ENCODE assay signal across 19 cellular contexts in genomic region chr19:1291761-1292418, GRCh38. TPM values are rescaled to one million over a fixed set of nuclear protein-coding genes. Genes with fewer than 3 reads are reported as not detected.
DNase-seq lines count a peak whose midpoint lies in the region; ATAC-seq and TF ChIP-seq lines count a peak whose summit lies in the region.
"Had no signal": no experiment of that assay in that cellular context is flagged by ENCODE, and none has a peak within 500 bp of the region (broad histone marks: within the 10 kb centered on the region; RNA-seq: fewer than 3 reads in every experiment).

No MANE protein-coding gene starts in this region.

- TF ChIP-seq CTCF in GM10266 (IDR thresholded peaks at IDR 0.05; ENCODE audit: control insufficient read depth, insufficient read depth, low read depth, missing control alignments) (no peak), omental fat pad (IDR thresholded peaks at IDR 0.05) (no peak)

- ATAC-seq in stimulated activated naive B cell treated with anti-CD40 and anti-IgM and Interleukin-4, amounts not matched to agents 10 μg/mL and 1 μg/mL and 100 μg/mL, for 72 hours (replicated peaks) = peak in 1 of 2 donors; percentile 31
- no peak for ATAC-seq in omental fat pad (ENCODE audit: low FRiP score)
- ATAC-seq: activated CD4-positive, CD25-positive, alpha-beta regulatory T cell treated with anti-CD3 and anti-CD28 coated beads, Interleukin-2, amount 50 U/mL, for 24 hours; heart right ventricle; right cardiac atrium; stimulated activated effector memory CD8-positive, alpha-beta T cell treated with anti-CD3 and anti-CD28 coated beads, Interleukin-12 subunit alpha, Interleukin-12 subunit beta, amount 100 ng/mL, for 72 hours had no signal

- peaks cover 5 to 7% (median 6%) of the 10 kb centered on the region in 3 donors for H3K4me1 Mint-ChIP-seq in IgD-negative memory B cell
- peaks cover 6 to 21% of the 10 kb centered on the region in 2 donors for H3K4me1 Mint-ChIP-seq in stimulated activated naive B cell treated with anti-CD40 and anti-IgM and Interleukin-4, amounts not matched to agents 10 μg/mL and 1 μg/mL and 100 μg/mL, for 72 hours
- H3K4me1 Mint-ChIP-seq: endodermal cell; stimulated activated effector memory CD8-positive, alpha-beta T cell treated with anti-CD3 and anti-CD28 coated beads, Interleukin-12 subunit alpha, Interleukin-12 subunit beta, amount 100 ng/mL, for 72 hours had no signal

- H3K9me3 Mint-ChIP-seq in IgD-negative memory B cell = no peaks in the 10 kb centered on the region
- no peaks in the 10 kb centered on the region for H3K9me3 Mint-ChIP-seq in stimulated activated naive B cell treated with anti-CD40 and anti-IgM and Interleukin-4, amounts not matched to agents 10 μg/mL and 1 μg/mL and 100 μg/mL, for 72 hours
- H3K9me3 Mint-ChIP-seq: endodermal cell; stimulated activated effector memory CD8-positive, alpha-beta T cell treated with anti-CD3 and anti-CD28 coated beads, Interleukin-12 subunit alpha, Interleukin-12 subunit beta, amount 100 ng/mL, for 72 hours had no signal

- H3K36me3 Mint-ChIP-seq in IgD-negative memory B cell = peaks cover 1% of the 10 kb centered on the region
- H3K36me3 Mint-ChIP-seq in stimulated activated naive B cell treated with anti-CD40 and anti-IgM and Interleukin-4, amounts not matched to agents 10 μg/mL and 1 μg/mL and 100 μg/mL, for 72 hours = no peaks in the 10 kb centered on the region
- H3K36me3 Mint-ChIP-seq: activated naive CD8-positive, alpha-beta T cell; stimulated activated effector memory CD8-positive, alpha-beta T cell treated with anti-CD3 and anti-CD28 coated beads, Interleukin-12 subunit alpha, Interleukin-12 subunit beta, amount 100 ng/mL, for 72 hours had no signal

- H3K27ac Mint-ChIP-seq in IgD-negative memory B cell = peak overlapping the region in 2 of 3 donors; percentile 31 to 64
- H3K27ac Mint-ChIP-seq in stimulated activated naive B cell treated with anti-CD40 and anti-IgM and Interleukin-4, amounts not matched to agents 10 μg/mL and 1 μg/mL and 100 μg/mL, for 72 hours = peak overlapping the region; percentile 14
- H3K27ac Mint-ChIP-seq: activated naive CD8-positive, alpha-beta T cell; endodermal cell; stimulated activated effector memory CD8-positive, alpha-beta T cell treated with anti-CD3 and anti-CD28 coated beads, Interleukin-12 subunit alpha, Interleukin-12 subunit beta, amount 100 ng/mL, for 72 hours had no signal

- H3K4me3 Mint-ChIP-seq in IgD-negative memory B cell = peak overlapping the region; percentile 18 to 91 (median 66)
- no peak overlapping the region for H3K4me3 Mint-ChIP-seq in stimulated activated naive B cell treated with anti-CD40 and anti-IgM and Interleukin-4, amounts not matched to agents 10 μg/mL and 1 μg/mL and 100 μg/mL, for 72 hours
- H3K4me3 Mint-ChIP-seq: activated naive CD8-positive, alpha-beta T cell; endodermal cell; stimulated activated effector memory CD8-positive, alpha-beta T cell treated with anti-CD3 and anti-CD28 coated beads, Interleukin-12 subunit alpha, Interleukin-12 subunit beta, amount 100 ng/mL, for 72 hours had no signal

- DNase-seq in GM10266 (ENCODE audit: extremely low spot score) (peak; percentile 79), germinal center (ENCODE audit: low spot score) (peak; percentile 42), omental fat pad (ENCODE audit: low spot score) (no peak), cerebellar nuclear complex (lab: John Stamatoyannopoulos, UW) (no peak)
- no peak for DNase-seq in stimulated activated naive B cell treated with anti-CD40 and anti-IgM and Interleukin-4, amounts not matched to agents 10 μg/mL and 1 μg/mL and 100 μg/mL, for 72 hours
- no peak for DNase-seq in effector CD8-positive, alpha-beta T cell (lab: John Stamatoyannopoulos, UW)
- DNase-seq: endodermal cell, heart right ventricle, NCI-H1417 treated with DMSO at 0.1 percent for 48 hours, NCI-H748 treated with DMSO at 0.1 percent for 48 hours, right cardiac atrium had no signal

- peaks cover 29% of the 10 kb centered on the region for H3K27me3 Mint-ChIP-seq in IgD-negative memory B cell
- peaks cover 34 to 72% of the 10 kb centered on the region in 2 donors for H3K27me3 Mint-ChIP-seq in stimulated activated naive B cell treated with anti-CD40 and anti-IgM and Interleukin-4, amounts not matched to agents 10 μg/mL and 1 μg/mL and 100 μg/mL, for 72 hours

RNA-seq across cellular contexts. Expression of gene EFNA2, which starts 6.2 kb away (rescaled TPM):
- not detected for polyA plus RNA-seq in IgD-negative memory B cell
- not detected for total RNA-seq in omental fat pad
- total RNA-seq: activated CD8-positive, alpha-beta memory T cell treated with anti-CD3 and anti-CD28 coated beads for 36 hours; lung microvascular endothelial cell; right cardiac atrium; RPMI7951 had no signal
- polyA plus RNA-seq: fibroblast of lung, right cardiac atrium had no signal

RNA-seq across cellular contexts. Expression of gene FAM174C, which starts 16.6 kb away (rescaled TPM):
- 115 TPM for polyA plus RNA-seq in IgD-negative memory B cell
- 10 to 100 TPM; 47.2 to 69.1 (median 59.3) TPM for total RNA-seq in omental fat pad

RNA-seq across cellular contexts. Expression of gene CIRBP, which starts 22.8 kb away (rescaled TPM):
- polyA plus RNA-seq in IgD-negative memory B cell = 377 TPM
- 100 to 1,000 TPM; 292 to 484 (median 372) TPM for total RNA-seq in omental fat pad

RNA-seq across cellular contexts. Expression of gene MIDN, which starts 43.5 kb away (rescaled TPM):
- 4.8 TPM for polyA plus RNA-seq in IgD-negative memory B cell
- total RNA-seq in omental fat pad = 10 to 100 TPM; 24.5 to 68.6 (median 44.1) TPM

RNA-seq across cellular contexts. Expression of gene ATP5F1D, which starts 50.3 kb away (rescaled TPM):
- polyA plus RNA-seq in IgD-negative memory B cell = 339 TPM
- 10 to 100 TPM; 46.4 to 76.0 (median 60.2) TPM for total RNA-seq in omental fat pad

Comparison
In these comparisons a context has a peak if more than half of its experiments do, and no peak if none do; other contexts are left out.
1. DNase-seq: peak in GM10266 (single experiment) and germinal center (single experiment); none in stimulated activated naive B cell treated with anti-CD40 and anti-IgM and Interleukin-4, amounts not matched to agents 10 μg/mL and 1 μg/mL and 100 μg/mL, for 72 hours (single experiment), omental fat pad (single experiment), effector CD8-positive, alpha-beta T cell (single experiment) and cerebellar nuclear complex (0 of 2).
2. H3K4me3 Mint-ChIP-seq: peak in IgD-negative memory B cell (4 of 4); none in stimulated activated naive B cell treated with anti-CD40 and anti-IgM and Interleukin-4, amounts not matched to agents 10 μg/mL and 1 μg/mL and 100 μg/mL, for 72 hours (0 of 2).